ENCODE assay signal across 8 cellular contexts in genomic region chr5:151020304-151021031, GRCh38. TPM values are rescaled to one million over a fixed set of nuclear protein-coding genes. Genes with fewer than 3 reads are reported as not detected.
DNase-seq lines count a peak whose midpoint lies in the region; ATAC-seq, FAIRE-seq and TF ChIP-seq lines count a peak whose summit lies in the region.

A gene with protein sequence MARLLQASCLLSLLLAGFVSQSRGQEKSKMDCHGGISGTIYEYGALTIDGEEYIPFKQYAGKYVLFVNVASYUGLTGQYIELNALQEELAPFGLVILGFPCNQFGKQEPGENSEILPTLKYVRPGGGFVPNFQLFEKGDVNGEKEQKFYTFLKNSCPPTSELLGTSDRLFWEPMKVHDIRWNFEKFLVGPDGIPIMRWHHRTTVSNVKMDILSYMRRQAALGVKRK (plus strand): TSS chr5:151020591. CDS start chr5:151020655, 64 bp downstream.

- TF ChIP-seq POLR2A in HepG2 (IDR thresholded peaks at IDR 0.05; ENCODE audit: insufficient read depth in 1 of 2, low read depth in 2 of 2, low read length in 2 of 2), result peak; percentile 94 to 100

- no peaks in the 10 kb centered on the region for H3K9me3 ChIP-seq in BLaER1 treated with 17β-estradiol and CSF1 and Interleukin-3, amounts not matched to agents 10 nM and 100 nM (replicated peaks in 1 of 11)
- H3K9me3 ChIP-seq in duodenal mucosa (ENCODE audit: control insufficient read depth in 1 of 2, low read length in 2 of 2), result no peaks in the 10 kb centered on the region
- H3K9me3 ChIP-seq in HepG2 (ENCODE audit: low read length), result no peaks in the 10 kb centered on the region

- peak; percentile 60 for DNase-seq in HPDE6-E6E7 (ENCODE audit: extremely low spot score)
- peak; percentile 92 for DNase-seq in HepG2 (ENCODE audit: low spot score)
- peak; percentile 34 for DNase-seq in stimulated activated CD4-positive, alpha-beta T cell treated with anti-CD3 and anti-CD28 coated beads, Interleukin-4, amount 100 ng/mL, for 1 hour
- no peak for DNase-seq in activated T-helper 1 cell treated with anti-CD3 and anti-CD28 coated beads, Interleukin-12 subunit alpha, Interleukin-12 subunit beta, Interleukin-2, Interleukin-4 antibody, amounts not matched to agents 30 ng/mL and 10 ng/mL and 1 ng/mL, durations not matched to agents 14 hours and 24 hours and 36 hours (ENCODE audit: low spot score)

- intact Hi-C loops in HepG2 (cut with micrococcal nuclease; ENCODE audit: unreplicated experiment), result loop anchor here (1.0 to 2.0 kb wide), 2 partner anchors 15 to 20 kb away; no protein-coding TSS in a partner anchor
- intact Hi-C loops in activated T-helper 1 cell treated with anti-CD3 and anti-CD28 coated beads, Interleukin-12 subunit alpha, Interleukin-12 subunit beta, Interleukin-2, Interleukin-4 antibody, amounts not matched to agents 30 ng/mL and 10 ng/mL and 1 ng/mL, durations not matched to agents 14 hours and 24 hours and 36 hours (cut with micrococcal nuclease), result no loop called here

- peaks cover 0 to 45% (median 6%) of the 10 kb centered on the region in 11 experiments; a peak in 10 of 22 replicates for H4K20me1 ChIP-seq in BLaER1 treated with 17β-estradiol and CSF1 and Interleukin-3, amounts not matched to agents 10 nM and 100 nM
- H4K20me1 ChIP-seq in HepG2 (ENCODE audit: insufficient read depth, low read length), result peaks cover 31% of the 10 kb centered on the region

- peak within 1 kb of the TSS; percentile 92 to 99 (median 99) for H3K4me2 ChIP-seq in BLaER1 treated with 17β-estradiol and CSF1 and Interleukin-3, amounts not matched to agents 10 nM and 100 nM
- H3K4me2 ChIP-seq in HepG2 (ENCODE audit: low read depth, low read length), result peak within 1 kb of the TSS; percentile 90

- POLR2A ChIA-PET in HepG2 (lab: Yijun Ruan, JAX), result interaction anchor here (0.7 to 2.4 kb wide), 18 partner anchors 9 to 262 kb away, joined by 3 to 31 read pairs (median 4); partner anchors contain the start of genes ANXA6, DCTN4, GM2A and TNIP1

- H3K4me3 Mint-ChIP-seq in activated T-helper 1 cell treated with anti-CD3 and anti-CD28 coated beads, Interleukin-12 subunit alpha, Interleukin-12 subunit beta, Interleukin-2, Interleukin-4 antibody, amounts not matched to agents 30 ng/mL and 10 ng/mL and 1 ng/mL, durations not matched to agents 14 hours and 24 hours and 36 hours, result no peak within 1 kb of the TSS

- no peaks in the 10 kb centered on the region for H3K9me3 Mint-ChIP-seq in activated T-helper 1 cell treated with anti-CD3 and anti-CD28 coated beads, Interleukin-12 subunit alpha, Interleukin-12 subunit beta, Interleukin-2, Interleukin-4 antibody, amounts not matched to agents 30 ng/mL and 10 ng/mL and 1 ng/mL, durations not matched to agents 14 hours and 24 hours and 36 hours

- H3K4me1 Mint-ChIP-seq in activated T-helper 1 cell treated with anti-CD3 and anti-CD28 coated beads, Interleukin-12 subunit alpha, Interleukin-12 subunit beta, Interleukin-2, Interleukin-4 antibody, amounts not matched to agents 30 ng/mL and 10 ng/mL and 1 ng/mL, durations not matched to agents 14 hours and 24 hours and 36 hours (ENCODE audit: low read depth), result peaks cover 22% of the 10 kb centered on the region

- TF ChIP-seq CTCF in VCaP (conservative IDR thresholded peaks at IDR 0.05), result no peak
- TF ChIP-seq CTCF in HepG2 (CRISPR knock-in tag; IDR thresholded peaks at IDR 0.05), result no peak

- CTCF ChIA-PET in HepG2 (lab: Yijun Ruan, JAX; ENCODE audit: low intra/inter-chr PET ratio, low total read pairs), result no interaction called here

- under 1% methylated on average over 27 of the region's 51 CpGs for WGBS in HepG2 (ENCODE audit: low lambda C conversion rate)

- H3K4me1 ChIP-seq in BLaER1 treated with 17β-estradiol and CSF1 and Interleukin-3, amounts not matched to agents 10 nM and 100 nM, result peaks cover 25 to 94% (median 41%) of the 10 kb centered on the region in 10 experiments
- H3K4me1 ChIP-seq in duodenal mucosa (ENCODE audit: control insufficient read depth in 1 of 2, insufficient read depth in 2 of 2, low read length in 2 of 2) (peaks cover 22 to 33% of the 10 kb centered on the region in 2 donors), HepG2 (ENCODE audit: insufficient read depth, low read length) (peaks cover 90% of the 10 kb centered on the region)

- in situ Hi-C loops in HepG2 (cut with HindIII; ENCODE audit: extremely low pct_ligation_motif_present, low pct_unique_long_range_greater_than_20kb), result no loop called here

- peak within 1 kb of the TSS; percentile 52 to 72 (median 62) for H3K4me3 ChIP-seq in BLaER1 treated with 17β-estradiol and CSF1 and Interleukin-3, amounts not matched to agents 10 nM and 100 nM
- H3K4me3 ChIP-seq in duodenal mucosa (ENCODE audit: low read depth in 1 of 2, low read length in 2 of 2), result peak within 1 kb of the TSS; percentile 67 to 72
- H3K4me3 ChIP-seq in HepG2 (replicated peaks in 1 of 3; ENCODE audit: insufficient read depth in 1 of 3, low read depth in 2 of 3, low read length in 3 of 3), result peak within 1 kb of the TSS; percentile 72 to 90 (median 88)

- H3K9ac ChIP-seq in BLaER1 treated with 17β-estradiol and CSF1 and Interleukin-3, amounts not matched to agents 10 nM and 100 nM, result peak within 1 kb of the TSS; percentile 50 to 73 (median 68); a peak in 20 of 22 replicates
- H3K9ac ChIP-seq in duodenal mucosa (ENCODE audit: low read depth in 1 of 2, low read length in 2 of 2) (peak within 1 kb of the TSS; percentile 62 to 67), HepG2 (ENCODE audit: insufficient read depth, low read depth, low read length) (peak within 1 kb of the TSS; percentile 72)

- TF ChIP-seq EP300 in HepG2 (IDR thresholded peaks at IDR 0.05; ENCODE audit: low read depth in 2 of 2, low read length in 2 of 2) (no peak), HepG2 (CRISPR knock-in tag; IDR thresholded peaks at IDR 0.05; ENCODE audit: borderline replicate concordance) (no peak)

- H3K27me3 ChIP-seq in BLaER1 treated with 17β-estradiol and CSF1 and Interleukin-3, amounts not matched to agents 10 nM and 100 nM, result peaks cover 0 to 26% (median 15%) of the 10 kb centered on the region in 11 experiments; a peak in 15 of 22 replicates
- H3K27me3 ChIP-seq in duodenal mucosa (ENCODE audit: control insufficient read depth in 1 of 2, insufficient read depth in 2 of 2, low read length in 2 of 2) (no peaks in the 10 kb centered on the region), HepG2 (ENCODE audit: control insufficient read depth in 1 of 2, insufficient read depth in 2 of 2, low read length in 2 of 2) (no peaks in the 10 kb centered on the region; a peak in 1 of 5 replicates)

- H3K27ac Mint-ChIP-seq in activated T-helper 1 cell treated with anti-CD3 and anti-CD28 coated beads, Interleukin-12 subunit alpha, Interleukin-12 subunit beta, Interleukin-2, Interleukin-4 antibody, amounts not matched to agents 30 ng/mL and 10 ng/mL and 1 ng/mL, durations not matched to agents 14 hours and 24 hours and 36 hours, result no peak within 1 kb of the TSS

- peaks cover 34% of the 10 kb centered on the region for H3K36me3 Mint-ChIP-seq in activated T-helper 1 cell treated with anti-CD3 and anti-CD28 coated beads, Interleukin-12 subunit alpha, Interleukin-12 subunit beta, Interleukin-2, Interleukin-4 antibody, amounts not matched to agents 30 ng/mL and 10 ng/mL and 1 ng/mL, durations not matched to agents 14 hours and 24 hours and 36 hours (ENCODE audit: low read depth)

- no peak for TF ChIP-seq RAD21 in HepG2 (CRISPR knock-in tag; IDR thresholded peaks at IDR 0.05)

- ATAC-seq in GM19395 (IDR thresholded peaks at IDR 0.05; ENCODE audit: unreplicated experiment), result peak; percentile 71
- peak; percentile 97 for ATAC-seq in HepG2

- FAIRE-seq in HepG2 (lab: Jason Lieb, UNC), result peak; percentile 92

- H2AFZ ChIP-seq in HepG2 (ENCODE audit: low read length), result peak within 1 kb of the TSS; percentile 42

- TSS peak; percentile 63 for BruUV-seq in HepG2 (replicated peaks; lab: Mats Ljungman, UMichigan)

- peaks cover 33% of the 10 kb centered on the region for H3K79me2 ChIP-seq in HepG2 (ENCODE audit: insufficient read depth, low read length)

- peaks cover 15% of the 10 kb centered on the region for H3K27me3 Mint-ChIP-seq in activated T-helper 1 cell treated with anti-CD3 and anti-CD28 coated beads, Interleukin-12 subunit alpha, Interleukin-12 subunit beta, Interleukin-2, Interleukin-4 antibody, amounts not matched to agents 30 ng/mL and 10 ng/mL and 1 ng/mL, durations not matched to agents 14 hours and 24 hours and 36 hours (ENCODE audit: insufficient read depth)

- peaks cover 0 to 18% (median 5%) of the 10 kb centered on the region in 11 experiments; a peak in 8 of 22 replicates for H3K36me3 ChIP-seq in BLaER1 treated with 17β-estradiol and CSF1 and Interleukin-3, amounts not matched to agents 10 nM and 100 nM
- H3K36me3 ChIP-seq in duodenal mucosa (ENCODE audit: control insufficient read depth in 1 of 2, insufficient read depth in 2 of 2, low read length in 2 of 2) (peaks cover 3 to 7% of the 10 kb centered on the region in 2 donors), HepG2 (replicated peaks in 1 of 2; ENCODE audit: control insufficient read depth in 1 of 2, insufficient read depth in 2 of 2, low read length in 2 of 2) (peaks cover 8 to 23% of the 10 kb centered on the region in 2 experiments; a peak in 4 of 5 replicates)

- H3K27ac ChIP-seq in BLaER1 treated with 17β-estradiol and CSF1 and Interleukin-3, amounts not matched to agents 10 nM and 100 nM, result peak within 1 kb of the TSS in 7 of 11 experiments; percentile 34 to 62 (median 55); a peak in 12 of 22 replicates
- H3K27ac ChIP-seq in VCaP (peak within 1 kb of the TSS; percentile 61; the same call in 1 of the 2 replicates), duodenal mucosa (ENCODE audit: low read depth, low read length) (peak within 1 kb of the TSS; percentile 74), HepG2 (ENCODE audit: extremely low read length, insufficient read depth, low read length) (peak within 1 kb of the TSS; percentile 58)

RNA-seq across cellular contexts. Expression of the gene that starts here (rescaled TPM):
- total RNA-seq in HepG2 (2016; rRNA removed; fragmentation: Illumina TruSeq; extraction: Trizol), result 31.9 and 33.8 TPM in 2 replicates
- 15.0 and 22.4 TPM in 2 replicates for total RNA-seq in HepG2 (2016; cell fraction: cytosol; rRNA removed; fragmentation: Illumina TruSeq; extraction: Trizol; ENCODE audit: low read depth)
- 27.5 and 35.1 TPM in 2 replicates for total RNA-seq in HepG2 (2016; cell fraction: insoluble cytoplasmic fraction; rRNA removed; fragmentation: Illumina TruSeq; extraction: Trizol)
- total RNA-seq in HepG2 (2016; cell fraction: membrane; rRNA removed; fragmentation: Illumina TruSeq; extraction: Trizol), result 43.3 and 53.5 TPM in 2 replicates
- total RNA-seq in HepG2 (2016; cell fraction: nucleus; rRNA removed; fragmentation: Illumina TruSeq; extraction: Trizol), result 37.4 and 44.4 TPM in 2 replicates
- polyA plus RNA-seq in HepG2 (2011; rRNA removed), result 1,506 and 1,892 TPM in 2 replicates
- polyA plus RNA-seq in HepG2 (2011; cell fraction: cytosol; rRNA removed), result 1,827 and 1,911 TPM in 2 replicates
- polyA plus RNA-seq in HepG2 (2011; cell fraction: nucleus; rRNA removed), result 579 and 581 TPM in 2 replicates
- 440 and 606 TPM in 2 replicates for polyA plus RNA-seq in HepG2 (2012)
- polyA plus RNA-seq in HepG2 (2016; cell fraction: cytosol; fragmentation: Illumina TruSeq; extraction: Trizol; ENCODE audit: low read depth), result 58.7 and 88.7 TPM in 2 replicates
- polyA plus RNA-seq in HepG2 (2016; cell fraction: insoluble cytoplasmic fraction; fragmentation: Illumina TruSeq; extraction: Trizol; ENCODE audit: low read depth), result 65.0 and 89.5 TPM in 2 replicates
- 111 and 130 TPM in 2 replicates for polyA plus RNA-seq in HepG2 (2016; cell fraction: membrane; fragmentation: Illumina TruSeq; extraction: Trizol; ENCODE audit: low read depth)
- polyA plus RNA-seq in HepG2 (2016; cell fraction: nucleus; fragmentation: Illumina TruSeq; extraction: Trizol; ENCODE audit: insufficient read depth, low read depth), result 94.5 and 99.0 TPM in 2 replicates
- 1.3 and 2,208 TPM in 2 replicates for polyA minus RNA-seq in HepG2 (2011; rRNA and poly(A)+ RNA removed; ENCODE audit: low replicate concordance)
- polyA minus RNA-seq in HepG2 (2011; cell fraction: cytosol; rRNA and poly(A)+ RNA removed), result 329 and 350 TPM in 2 replicates
- polyA minus RNA-seq in HepG2 (2011; cell fraction: nucleus; rRNA and poly(A)+ RNA removed), result 159 and 243 TPM in 2 replicates
- total RNA-seq in activated T-helper 1 cell treated with anti-CD3 and anti-CD28 coated beads, Interleukin-12 subunit alpha, Interleukin-12 subunit beta, Interleukin-2, Interleukin-4 antibody, amounts not matched to agents 30 ng/mL and 10 ng/mL and 1 ng/mL, durations not matched to agents 14 hours and 24 hours and 36 hours, result not detected in 2 replicates

Comparison
In these comparisons a context has a peak if more than half of its experiments do, and no peak if none do; other contexts are left out.
1. RNA of the gene that starts here (total RNA-seq): 15.0 to 53.5 TPM in HepG2; not detected in activated T-helper 1 cell treated with anti-CD3 and anti-CD28 coated beads, Interleukin-12 subunit alpha, Interleukin-12 subunit beta, Interleukin-2, Interleukin-4 antibody, amounts not matched to agents 30 ng/mL and 10 ng/mL and 1 ng/mL, durations not matched to agents 14 hours and 24 hours and 36 hours; every median in the first group is over 10 times any median in the second.
2. Peak in every context shown above with its lines, with median percentiles within 50 percentile points of each other: H3K27ac ChIP-seq, H3K4me3 ChIP-seq and H3K9ac ChIP-seq.